32 cellular contexts compared by ENCODE assay signal in genomic region chr1:85322655-85323054, GRCh38. TPM values are rescaled to one million over a fixed set of nuclear protein-coding genes. Genes with fewer than 3 reads are reported as not detected.
DNase-seq lines count a peak whose midpoint lies in the region; FAIRE-seq and TF ChIP-seq lines count a peak whose summit lies in the region.
"Had no signal": no experiment of that assay in that cellular context is flagged by ENCODE, and none has a peak within 500 bp of the region (broad histone marks: within the 10 kb centered on the region; RNA-seq: fewer than 3 reads in every experiment).

No MANE protein-coding gene starts in this region.

- H2AFZ ChIP-seq in ACC112 (ENCODE audit: low read length, unreplicated experiment) (no peak overlapping the region), astrocyte (ENCODE audit: low read depth, low read length) (no peak overlapping the region)

- no peak overlapping the region for H3K4me2 ChIP-seq in astrocyte (ENCODE audit: low read length)

- peak overlapping the region; percentile 100 for H3K27ac ChIP-seq in ACC112 (ENCODE audit: low read depth, low read length)
- H3K27ac ChIP-seq in astrocyte (ENCODE audit: low read depth, low read length), result peak overlapping the region; percentile 93
- H3K27ac ChIP-seq: colonic mucosa, lower lobe of right lung, pancreas had no signal

- TF ChIP-seq CTCF in astrocyte (IDR thresholded peaks at IDR 0.05; ENCODE audit: insufficient read depth, low read depth, low read length) (no peak), foreskin fibroblast (IDR thresholded peaks at IDR 0.05; ENCODE audit: low read depth, low read length) (no peak)

- H4K20me1 ChIP-seq in astrocyte (ENCODE audit: insufficient read depth, low read length), result no peaks in the 10 kb centered on the region

- no peaks in the 10 kb centered on the region for H3K27me3 Mint-ChIP-seq in astrocyte (ENCODE audit: low read depth, unreplicated experiment)
- H3K27me3 Mint-ChIP-seq: IgD-negative memory B cell had no signal

- peaks cover 90% of the 10 kb centered on the region for H3K4me1 ChIP-seq in ACC112 (ENCODE audit: control insufficient read depth, insufficient read depth, low read length, unreplicated experiment)
- peaks cover 56% of the 10 kb centered on the region for H3K4me1 ChIP-seq in astrocyte (ENCODE audit: insufficient read depth, low read length)
- H3K4me1 ChIP-seq: colonic mucosa had no signal

- H3K9ac ChIP-seq in astrocyte (ENCODE audit: low read length), result peak overlapping the region; percentile 10

- H3K27ac Mint-ChIP-seq in astrocyte (ENCODE audit: unreplicated experiment), result no peak overlapping the region
- H3K27ac Mint-ChIP-seq: activated CD8-positive, alpha-beta memory T cell treated with anti-CD3 and anti-CD28 coated beads, Interleukin-2, amount 10 ng/mL, durations not matched to agents 7 days and 5 days; brain; CD8-positive, alpha-beta T cell; effector memory CD8-positive, alpha-beta T cell; IgD-negative memory B cell; nephron; T-helper 2 cell treated with Interferon-gamma antibody and Interleukin-4, amounts not matched to agents 5 μg/mL and 100 μg/mL, for 36 hours had no signal

- H3K27me3 ChIP-seq in ACC112 (ENCODE audit: insufficient read depth, low read length) (no peaks in the 10 kb centered on the region), astrocyte (ENCODE audit: insufficient read depth, low read length) (no peaks in the 10 kb centered on the region)
- H3K27me3 ChIP-seq: colonic mucosa, pancreas had no signal

- H3K4me1 Mint-ChIP-seq in astrocyte (ENCODE audit: low read depth, unreplicated experiment), result peaks cover 56% of the 10 kb centered on the region

- peaks cover 8% of the 10 kb centered on the region for H3K36me3 Mint-ChIP-seq in astrocyte (ENCODE audit: low read depth, unreplicated experiment)
- H3K36me3 Mint-ChIP-seq: activated CD8-positive, alpha-beta memory T cell treated with anti-CD3 and anti-CD28 coated beads, Interleukin-2, amount 10 ng/mL, durations not matched to agents 7 days and 5 days; CD8-positive, alpha-beta T cell had no signal

- no peak for FAIRE-seq in astrocyte (lab: Jason Lieb, UNC)
- FAIRE-seq: A204.1, G401.6, pancreas had no signal

- H3K9me3 Mint-ChIP-seq in astrocyte (ENCODE audit: unreplicated experiment), result no peaks in the 10 kb centered on the region
- H3K9me3 Mint-ChIP-seq: brain; CD8-positive, alpha-beta T cell; effector memory CD8-positive, alpha-beta T cell; IgD-negative memory B cell; nephron; T-helper 2 cell treated with Interferon-gamma antibody and Interleukin-4, amounts not matched to agents 5 μg/mL and 100 μg/mL, for 36 hours had no signal

- peaks cover 29% of the 10 kb centered on the region for H3K79me2 ChIP-seq in ACC112 (ENCODE audit: control insufficient read depth, insufficient read depth, low read length, unreplicated experiment)
- H3K79me2 ChIP-seq in astrocyte (ENCODE audit: insufficient read depth, low read length), result peaks cover 12% of the 10 kb centered on the region

- no peaks in the 10 kb centered on the region for H3K9me3 ChIP-seq in astrocyte (ENCODE audit: insufficient read depth, low read depth, low read length)
- H3K9me3 ChIP-seq: colonic mucosa, lower lobe of right lung, mucosa of descending colon, pancreas had no signal

- DNase-seq in LHCN-M2 (ENCODE audit: low read depth) (peak; percentile 35), astrocyte (ENCODE audit: low read depth) (peak; percentile 48), foreskin fibroblast (peak; percentile 47 to 60), COLO668 (lab: John Stamatoyannopoulos, UW; ENCODE audit: unreplicated experiment) (no peak), NCI-H1436 (lab: John Stamatoyannopoulos, UW) (no peak), NCI-H146 (lab: John Stamatoyannopoulos, UW) (no peak), UCSD-AML1 (lab: John Stamatoyannopoulos, UW; ENCODE audit: unreplicated experiment) (no peak)
- DNase-seq: activated CD4-positive, alpha-beta T cell treated with anti-CD3 and anti-CD28 coated beads, Interleukin-2, amount 50 U/mL, for 1 hour; activated CD8-positive, alpha-beta memory T cell treated with anti-CD3 and anti-CD28 coated beads, Interleukin-2, amount 10 ng/mL, durations not matched to agents 7 days and 5 days; activated naive CD4-positive, alpha-beta T cell; activated T-cell treated with anti-CD3 and anti-CD28 coated beads, Interleukin-2, amount 50 U/mL, for 48 hours; AML-193; CD8-positive, alpha-beta T cell; colonic mucosa; DMS153; effector memory CD8-positive, alpha-beta T cell; glutamatergic neuron; H7; kidney glomerular epithelial cell; lower lobe of right lung; mucosa of descending colon; NCI-H1105 treated with DMSO at 0.1 percent for 48 hours; NCI-H446 treated with DMSO at 0.1 percent for 48 hours; pancreas; trophoblast cell had no signal

- no peak overlapping the region for H3K4me3 ChIP-seq in ACC112 (ENCODE audit: low read depth, low read length)
- no peak overlapping the region for H3K4me3 ChIP-seq in astrocyte (ENCODE audit: insufficient read depth, low read depth, low read length)
- no peak overlapping the region for H3K4me3 ChIP-seq in foreskin fibroblast (ENCODE audit: low read depth in 1 of 2, low read length in 2 of 2)
- H3K4me3 ChIP-seq: colonic mucosa, lower lobe of right lung, mucosa of descending colon, pancreas had no signal

- H3K4me3 Mint-ChIP-seq in astrocyte (ENCODE audit: unreplicated experiment), result no peak overlapping the region
- H3K4me3 Mint-ChIP-seq: activated CD8-positive, alpha-beta memory T cell treated with anti-CD3 and anti-CD28 coated beads, Interleukin-2, amount 10 ng/mL, durations not matched to agents 7 days and 5 days; brain; CD8-positive, alpha-beta T cell; effector memory CD8-positive, alpha-beta T cell; IgD-negative memory B cell; nephron; T-helper 2 cell treated with Interferon-gamma antibody and Interleukin-4, amounts not matched to agents 5 μg/mL and 100 μg/mL, for 36 hours had no signal

- peaks cover 6% of the 10 kb centered on the region; the same call in 1 of the 2 replicates for H3K36me3 ChIP-seq in ACC112 (ENCODE audit: insufficient read depth, low read length)
- peaks cover 4% of the 10 kb centered on the region for H3K36me3 ChIP-seq in astrocyte (ENCODE audit: insufficient read depth, low read length)
- H3K36me3 ChIP-seq: colonic mucosa, lower lobe of right lung had no signal

RNA-seq across cellular contexts. Expression of gene BCL10, which starts 46.2 kb away (rescaled TPM):
- total RNA-seq in LHCN-M2 (2014; rRNA removed) (29.0 and 31.7 TPM in 2 replicates), astrocyte (36.4 and 38.4 TPM in 2 replicates)
- 10.1 TPM for polyA plus RNA-seq in LHCN-M2 (2012)

Comparison
In these comparisons a context has a peak if more than half of its experiments do, and no peak if none do; other contexts are left out.
1. DNase-seq: peak in LHCN-M2 (single experiment), astrocyte (single experiment) and foreskin fibroblast (2 of 2); none in COLO668 (single experiment), NCI-H1436 (single experiment), NCI-H146 (single experiment) and UCSD-AML1 (single experiment).